ENCODE assay signal across 15 cellular contexts in genomic region chr2:219421323-219421722, GRCh38. TPM values are rescaled to one million over a fixed set of nuclear protein-coding genes. Genes with fewer than 3 reads are reported as not detected.
DNase-seq lines count a peak whose midpoint lies in the region; TF ChIP-seq lines count a peak whose summit lies in the region.
"Had no signal": no experiment of that assay in that cellular context is flagged by ENCODE, and none has a peak within 500 bp of the region (broad histone marks: within the 10 kb centered on the region; RNA-seq: fewer than 3 reads in every experiment).

No MANE protein-coding gene starts in this region.

- H3K4me1 ChIP-seq in left ventricle myocardium inferior, result peaks cover 25% of the 10 kb centered on the region
- peaks cover 0 to 53% (median 26%) of the 10 kb centered on the region in 4 donors for H3K4me1 ChIP-seq in sigmoid colon
- H3K4me1 ChIP-seq in uterus, result no peaks in the 10 kb centered on the region

- no peak for TF ChIP-seq EP300 in sigmoid colon (IDR thresholded peaks at IDR 0.05)

- intact Hi-C loops in left ventricle myocardium inferior (cut with micrococcal nuclease) (no loop called here), cardiac septum (cut with DNase I) (no loop called here), sigmoid colon (cut with DNase I) (no loop called here), uterus (cut with DNase I; ENCODE audit: low total_unique reads) (no loop called here)

- WGBS in sigmoid colon, 2 donors, result 87 to 90% methylated on average over 17 of the region's 17 CpGs

- DNase-seq in left ventricle myocardium inferior (no peak), cardiac septum (ENCODE audit: low spot score) (no peak), myocyte (ENCODE audit: low read depth) (peak; percentile 26), sigmoid colon (no peak), uterus (peak in 1 of 2 donors; percentile 40), T-helper 1 cell (no peak)
- no peak for DNase-seq in activated T-cell treated with anti-CD3 and anti-CD28 coated beads, Interleukin-2, amount 50 U/mL, for 48 hours
- no peak for DNase-seq in activated effector memory CD4-positive, alpha-beta T cell treated with anti-CD3 and anti-CD28 coated beads, Interleukin-2, amount 50 U/mL, for 16 hours
- DNase-seq: Calu3; CD4-positive, alpha-beta memory T cell; NCI-H2029 treated with DMSO at 0.1 percent for 48 hours; NCI-H510A; NCI-H82; PC-9 had no signal

- H3K27ac ChIP-seq in left ventricle myocardium inferior (replicated peaks) (peak overlapping the region; percentile 96), sigmoid colon (peak overlapping the region; percentile 94 to 99 (median 98)), uterus (peak overlapping the region; percentile 93 to 99)
- H3K27ac ChIP-seq: PC-9 had no signal

- H3K9me3 ChIP-seq in left ventricle myocardium inferior (replicated peaks), result no peaks in the 10 kb centered on the region
- no peaks in the 10 kb centered on the region for H3K9me3 ChIP-seq in sigmoid colon
- no peaks in the 10 kb centered on the region for H3K9me3 ChIP-seq in uterus

- peaks cover 62% of the 10 kb centered on the region for H3K27me3 ChIP-seq in left ventricle myocardium inferior (ENCODE audit: low read depth)
- H3K27me3 ChIP-seq in sigmoid colon, result peaks cover 0 to 11% (median 0%) of the 10 kb centered on the region in 3 donors
- no peaks in the 10 kb centered on the region for H3K27me3 ChIP-seq in uterus

- H3K4me3 ChIP-seq in left ventricle myocardium inferior, result peak overlapping the region; percentile 75
- peak overlapping the region; percentile 60 to 93 (median 83) for H3K4me3 ChIP-seq in sigmoid colon
- peak overlapping the region; percentile 56 to 75 for H3K4me3 ChIP-seq in uterus
- H3K4me3 ChIP-seq: K562, PC-9 had no signal

- no peak for TF ChIP-seq CTCF in left ventricle myocardium inferior (IDR thresholded peaks at IDR 0.05; ENCODE audit: borderline replicate concordance)
- peak in 1 of 4 experiments; percentile 10 for TF ChIP-seq CTCF in sigmoid colon (IDR thresholded peaks at IDR 0.05)
- peak in 2 of 4 experiments; percentile 24 to 25 for TF ChIP-seq CTCF in uterus (IDR thresholded peaks at IDR 0.05)

- peaks cover 49% of the 10 kb centered on the region for H3K36me3 ChIP-seq in left ventricle myocardium inferior
- peaks cover 40 to 78% (median 63%) of the 10 kb centered on the region in 4 donors for H3K36me3 ChIP-seq in sigmoid colon
- no peaks in the 10 kb centered on the region for H3K36me3 ChIP-seq in uterus

- no peak for TF ChIP-seq POLR2A in sigmoid colon (IDR thresholded peaks at IDR 0.05)
- no peak for TF ChIP-seq POLR2A in uterus (IDR thresholded peaks at IDR 0.05)

RNA-seq across cellular contexts. Expression of gene DES, which starts 3.1 kb away (rescaled TPM):
- total RNA-seq in left ventricle myocardium inferior, result 15,954 TPM
- total RNA-seq in cardiac septum, result 21,230 TPM
- 10,265 and 13,585 TPM in 2 replicates for total RNA-seq in myocyte
- polyA plus RNA-seq in myocyte (2012), result 3,580 TPM
- total RNA-seq in sigmoid colon, result over 10,000 TPM in 3 of 4 donors, 1,000 to 10,000 TPM in 1; 7,366 to 30,562 (median 13,340) TPM
- 100 to 1,000 TPM in 2 of 3 donors, 10 to 100 TPM in 1; 35.1 to 264 (median 162) TPM for polyA plus RNA-seq in sigmoid colon
- total RNA-seq in uterus, result 1,000 to 10,000 TPM in 2 of 4 donors, 100 to 1,000 TPM in 2; 578 to 3,551 (median 1,628) TPM
- total RNA-seq: Calu3; CD4-positive, alpha-beta memory T cell; PC-9 had no signal
- polyA plus RNA-seq: CD4-positive, alpha-beta memory T cell had no signal

RNA-seq across cellular contexts. Expression of gene SPEG, which starts 13.3 kb away (rescaled TPM):
- total RNA-seq in left ventricle myocardium inferior, result 145 TPM
- 199 TPM for total RNA-seq in cardiac septum
- 78.0 and 79.8 TPM in 2 replicates for total RNA-seq in myocyte
- polyA plus RNA-seq in myocyte (2012), result 57.8 TPM
- 100 to 1,000 TPM; 123 to 321 (median 194) TPM for total RNA-seq in sigmoid colon
- 10 to 100 TPM in 2 of 3 donors, 1 to 10 TPM in 1; 6.0 to 25.4 (median 13.4) TPM for polyA plus RNA-seq in sigmoid colon
- total RNA-seq in uterus, result 100 to 1,000 TPM in 1 of 4 donors, 10 to 100 TPM in 3; 22.9 to 318 (median 36.1) TPM

RNA-seq across cellular contexts. Expression of gene DNPEP, which starts 33.6 kb away (rescaled TPM):
- total RNA-seq in left ventricle myocardium inferior (73.0 TPM), cardiac septum (47.2 TPM), myocyte (61.4 and 65.3 TPM in 2 replicates), sigmoid colon (10 to 100 TPM; 43.2 to 62.8 (median 53.1) TPM), uterus (10 to 100 TPM; 35.9 to 93.7 (median 47.5) TPM)
- polyA plus RNA-seq in myocyte (2012), result 74.2 TPM
- polyA plus RNA-seq in sigmoid colon, result 100 to 1,000 TPM; 108 to 137 (median 132) TPM
